Comparison of ENCODE assay signal across 18 cellular contexts in genomic region chr18:29378739-29379138, GRCh38.
"Had no signal": no experiment of that assay in that cellular context is flagged by ENCODE, and none has a peak within 500 bp of the region (broad histone marks: within the 10 kb centered on the region; RNA-seq: fewer than 3 reads in every experiment).

No MANE protein-coding gene starts in this region.

- H3K9me3 ChIP-seq: neutrophil, pancreas, psoas muscle, right atrium auricular region, thyroid gland had no signal

- H3K36me3 ChIP-seq: brain microvascular endothelial cell, heart left ventricle, neutrophil, pancreas, right atrium auricular region, thyroid gland had no signal

- H3K27ac ChIP-seq: brain microvascular endothelial cell, heart left ventricle, neutrophil, pancreas, psoas muscle, right atrium auricular region, thyroid gland, VCaP had no signal

- DNase-seq: activated CD4-positive, alpha-beta T cell treated with anti-CD3 and anti-CD28 coated beads, Interleukin-2, amount 10 ng/mL, durations not matched to agents 7 days and 5 days; activated CD4-positive, CD25-positive, alpha-beta regulatory T cell treated with anti-CD3 and anti-CD28 coated beads, Interleukin-2, amount 50 U/mL, for 72 hours; activated CD8-positive, alpha-beta T cell treated with anti-CD3 and anti-CD28 coated beads for 36 hours; activated gamma-delta T cell; activated naive CD4-positive, alpha-beta T cell treated with anti-CD3 and anti-CD28 coated beads, Interleukin-2, amount 50 U/mL, for 16 hours; activated naive CD8-positive, alpha-beta T cell treated with anti-CD3 and anti-CD28 coated beads, Interleukin-2, amount 50 U/mL, for 24 hours; brain microvascular endothelial cell; heart left ventricle; left cardiac atrium; pancreas; psoas muscle; stimulated activated CD4-positive, alpha-beta T cell treated with anti-CD3 and anti-CD28 coated beads, Interleukin-4, amount 100 ng/mL, for 24 hours; stimulated activated naive CD4-positive, alpha-beta T cell treated with Interleukin-2 at 50 U/mL for 16 hours; T-cell; thyroid gland had no signal

- H3K27me3 ChIP-seq: brain microvascular endothelial cell, heart left ventricle, neutrophil, pancreas, right atrium auricular region, thyroid gland had no signal

- H3K4me1 ChIP-seq: heart left ventricle, psoas muscle, right atrium auricular region, thyroid gland had no signal

- H3K4me3 ChIP-seq: heart left ventricle, pancreas, psoas muscle, right atrium auricular region, thyroid gland had no signal
